Comparison of ENCODE assay signal across 14 cellular contexts in genomic region chr10:124737708-124738107, GRCh38. TPM values are rescaled to one million over a fixed set of nuclear protein-coding genes. Genes with fewer than 3 reads are reported as not detected.
DNase-seq lines count a peak whose midpoint lies in the region; ATAC-seq and TF ChIP-seq lines count a peak whose summit lies in the region.
"Had no signal": no experiment of that assay in that cellular context is flagged by ENCODE, and none has a peak within 500 bp of the region (broad histone marks: within the 10 kb centered on the region; RNA-seq: fewer than 3 reads in every experiment).

No MANE protein-coding gene starts in this region.

- peaks cover 3% of the 10 kb centered on the region for H3K36me3 Mint-ChIP-seq in activated CD8-positive, alpha-beta T cell treated with anti-CD3 and anti-CD28 coated beads for 36 hours (ENCODE audit: low read depth)
- H3K36me3 Mint-ChIP-seq in stimulated activated memory B cell treated with anti-CD40 and anti-IgM and Interleukin-4, amounts not matched to agents 10 μg/mL and 1 μg/mL and 100 μg/mL, for 72 hours: peaks cover 16% of the 10 kb centered on the region

- no peak for DNase-seq in DND-41
- DNase-seq in activated CD8-positive, alpha-beta T cell treated with anti-CD3 and anti-CD28 coated beads for 36 hours: no peak
- DNase-seq in medulla oblongata (ENCODE audit: extremely low spot score): peak; percentile 8
- DNase-seq in hepatic stellate cell (ENCODE audit: low spot score): no peak
- DNase-seq in hippocampal formation (lab: John Stamatoyannopoulos, UW): no peak
- no peak for DNase-seq in SKM-1 (lab: John Stamatoyannopoulos, UW; ENCODE audit: unreplicated experiment)
- DNase-seq: effector CD4-positive, alpha-beta T cell; NCI-H1694; OCI-M1; T1000 had no signal

- peak overlapping the region; percentile 90 for H3K9ac ChIP-seq in DND-41 (ENCODE audit: low read depth, low read length)

- no peak overlapping the region; a peak in 1 of 4 replicates for H3K4me3 ChIP-seq in DND-41 (ENCODE audit: low read depth in 1 of 2, low read length in 2 of 2)
- H3K4me3 ChIP-seq: lung had no signal

- H3K9me3 ChIP-seq in DND-41 (ENCODE audit: insufficient read depth, low read length, severe bottlenecking): no peaks in the 10 kb centered on the region

- ATAC-seq in DND-41 (ENCODE audit: insufficient read depth, low read depth): no peak
- ATAC-seq in activated CD8-positive, alpha-beta T cell treated with anti-CD3 and anti-CD28 coated beads for 36 hours: no peak
- ATAC-seq in stimulated activated memory B cell treated with anti-CD40 and anti-IgM and Interleukin-4, amounts not matched to agents 10 μg/mL and 1 μg/mL and 100 μg/mL, for 72 hours: no peak
- ATAC-seq in HG03025 (IDR thresholded peaks at IDR 0.05; ENCODE audit: low FRiP score, unreplicated experiment): no peak
- ATAC-seq: sciatic nerve had no signal

- peaks cover 100% of the 10 kb centered on the region for H3K4me1 ChIP-seq in DND-41 (ENCODE audit: insufficient read depth, low read length)

- H3K36me3 ChIP-seq in DND-41 (ENCODE audit: insufficient read depth, low read length): peaks cover 31% of the 10 kb centered on the region

- H3K27me3 ChIP-seq in DND-41 (ENCODE audit: insufficient read depth, low read length, poor library complexity): no peaks in the 10 kb centered on the region

- intact Hi-C loops in activated CD8-positive, alpha-beta T cell treated with anti-CD3 and anti-CD28 coated beads for 36 hours (cut with micrococcal nuclease): no loop called here

- peak overlapping the region; percentile 32 for H3K27ac Mint-ChIP-seq in activated CD8-positive, alpha-beta T cell treated with anti-CD3 and anti-CD28 coated beads for 36 hours
- H3K27ac Mint-ChIP-seq in stimulated activated memory B cell treated with anti-CD40 and anti-IgM and Interleukin-4, amounts not matched to agents 10 μg/mL and 1 μg/mL and 100 μg/mL, for 72 hours: peak overlapping the region; percentile 34

- H2AFZ ChIP-seq in DND-41 (ENCODE audit: low read depth, low read length): no peak overlapping the region

- peaks cover 66% of the 10 kb centered on the region for H4K20me1 ChIP-seq in DND-41 (ENCODE audit: insufficient read depth, low read length)

- peak overlapping the region; percentile 84 for H3K27ac ChIP-seq in DND-41 (ENCODE audit: low read length)

- POLR2A ChIA-PET in activated CD8-positive, alpha-beta T cell treated with anti-CD3 and anti-CD28 coated beads for 36 hours (lab: Charles Lee): interaction anchor here (1.5 to 7.7 kb wide), 2 partner anchors 20 to 36 kb away, joined by 4 to 39 read pairs; no protein-coding TSS in a partner anchor

- CTCF ChIA-PET in activated CD8-positive, alpha-beta T cell treated with anti-CD3 and anti-CD28 coated beads for 36 hours (lab: Charles Lee): interaction anchor here (0.8 to 2.5 kb wide), 4 partner anchors 11 to 37 kb away, joined by 3 to 13 read pairs (median 3); no protein-coding TSS in a partner anchor

- H3K9me3 Mint-ChIP-seq in activated CD8-positive, alpha-beta T cell treated with anti-CD3 and anti-CD28 coated beads for 36 hours: no peaks in the 10 kb centered on the region
- H3K9me3 Mint-ChIP-seq in stimulated activated memory B cell treated with anti-CD40 and anti-IgM and Interleukin-4, amounts not matched to agents 10 μg/mL and 1 μg/mL and 100 μg/mL, for 72 hours: no peaks in the 10 kb centered on the region

- peaks cover 95% of the 10 kb centered on the region for H3K4me1 Mint-ChIP-seq in activated CD8-positive, alpha-beta T cell treated with anti-CD3 and anti-CD28 coated beads for 36 hours (ENCODE audit: low read depth)
- peaks cover 100% of the 10 kb centered on the region for H3K4me1 Mint-ChIP-seq in stimulated activated memory B cell treated with anti-CD40 and anti-IgM and Interleukin-4, amounts not matched to agents 10 μg/mL and 1 μg/mL and 100 μg/mL, for 72 hours

- H3K4me3 Mint-ChIP-seq in activated CD8-positive, alpha-beta T cell treated with anti-CD3 and anti-CD28 coated beads for 36 hours: no peak overlapping the region
- H3K4me3 Mint-ChIP-seq in stimulated activated memory B cell treated with anti-CD40 and anti-IgM and Interleukin-4, amounts not matched to agents 10 μg/mL and 1 μg/mL and 100 μg/mL, for 72 hours: peak overlapping the region; percentile 8

- no peak for TF ChIP-seq CTCF in DND-41 (IDR thresholded peaks at IDR 0.05; ENCODE audit: borderline replicate concordance, extremely low read depth, low read length, poor library complexity, severe bottlenecking)
- TF ChIP-seq CTCF in activated CD8-positive, alpha-beta T cell treated with anti-CD3 and anti-CD28 coated beads for 36 hours (IDR thresholded peaks at IDR 0.05): no peak

- H3K79me2 ChIP-seq in DND-41 (ENCODE audit: insufficient read depth, low read length): peaks cover 100% of the 10 kb centered on the region

- peaks cover 1% of the 10 kb centered on the region for H3K27me3 Mint-ChIP-seq in activated CD8-positive, alpha-beta T cell treated with anti-CD3 and anti-CD28 coated beads for 36 hours
- H3K27me3 Mint-ChIP-seq in stimulated activated memory B cell treated with anti-CD40 and anti-IgM and Interleukin-4, amounts not matched to agents 10 μg/mL and 1 μg/mL and 100 μg/mL, for 72 hours: no peaks in the 10 kb centered on the region

- peak overlapping the region; percentile 69 for H3K4me2 ChIP-seq in DND-41 (ENCODE audit: insufficient read depth, low read length)

RNA-seq across cellular contexts. Expression of gene FAM53B, which starts 6.5 kb away (rescaled TPM):
- total RNA-seq in activated CD8-positive, alpha-beta T cell treated with anti-CD3 and anti-CD28 coated beads for 36 hours: 10 to 100 TPM; 15.1 to 18.0 TPM

RNA-seq across cellular contexts. Expression of gene EEF1AKMT2, which starts 54.0 kb away (rescaled TPM):
- total RNA-seq in activated CD8-positive, alpha-beta T cell treated with anti-CD3 and anti-CD28 coated beads for 36 hours: 10 to 100 TPM; 24.2 to 25.7 TPM
